In genomic region chr4:182562350-182562749, GRCh38 we compare ENCODE assay signal across 1 cellular context.
TF ChIP-seq lines count a peak whose summit lies in the region.

No MANE protein-coding gene starts in this region.

TF ChIP-seq in IMR-90, 13 proteins besides CTCF, POLR2A, EP300 and RAD21:
- no peak for TF ChIP-seq MAFK (IDR thresholded peaks at IDR 0.05; ENCODE audit: low read depth, low read length)
- no peak for TF ChIP-seq SMC3 (IDR thresholded peaks at IDR 0.05; ENCODE audit: low read depth, low read length)
- TF ChIP-seq RCOR1 (IDR thresholded peaks at IDR 0.05; ENCODE audit: insufficient replicate concordance, low read length): no peak
- TF ChIP-seq ELK1 (IDR thresholded peaks at IDR 0.05; ENCODE audit: borderline replicate concordance, low read depth, low read length): no peak
- TF ChIP-seq MAZ (IDR thresholded peaks at IDR 0.05; ENCODE audit: borderline replicate concordance, low read depth, low read length): no peak
- no peak for TF ChIP-seq NFE2L2 (IDR thresholded peaks at IDR 0.05; ENCODE audit: low read depth, low read length)
- no peak for TF ChIP-seq FOS (IDR thresholded peaks at IDR 0.05; ENCODE audit: low read depth, low read length)
- no peak for TF ChIP-seq USF2 (IDR thresholded peaks at IDR 0.05; ENCODE audit: low read depth, low read length)
- no peak for TF ChIP-seq BHLHE40 (IDR thresholded peaks at IDR 0.05; ENCODE audit: low read depth, low read length)
- no peak for TF ChIP-seq MXI1 (IDR thresholded peaks at IDR 0.05; ENCODE audit: borderline replicate concordance, low read depth, low read length)
- TF ChIP-seq RFX5 (IDR thresholded peaks at IDR 0.05; ENCODE audit: low read depth, low read length): no peak
- TF ChIP-seq CHD1 (IDR thresholded peaks at IDR 0.05; ENCODE audit: low read depth, low read length): no peak
- TF ChIP-seq CEBPB (IDR thresholded peaks at IDR 0.05; ENCODE audit: low read depth, low read length): no peak
TF ChIP-seq in IMR-90: peak in this region for 0.
